ENCODE assay signal across 1 cellular context in the genomic region with DNA sequence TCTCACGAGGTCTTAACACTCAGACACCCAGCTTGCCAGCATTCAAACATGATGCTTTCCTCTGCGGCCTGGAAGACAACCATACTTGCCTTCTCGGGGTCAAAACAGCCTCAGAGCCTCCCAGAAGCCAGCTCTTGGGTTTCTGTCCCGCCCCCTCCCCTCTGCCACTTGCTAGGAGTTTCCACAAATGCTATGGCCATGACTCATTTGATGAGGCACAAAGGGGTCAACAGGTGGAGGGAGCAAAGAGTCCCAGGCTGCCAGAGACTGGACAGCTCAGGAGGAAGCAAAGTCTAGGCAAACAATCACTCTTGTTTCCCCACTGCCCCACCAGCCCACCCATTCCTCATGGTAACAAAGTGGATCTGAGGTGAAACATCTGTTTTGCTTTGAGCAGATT.
TF ChIP-seq lines count a peak whose summit lies in the region.

No MANE protein-coding gene starts in this region.

TF ChIP-seq in HepG2, 621 proteins besides CTCF, POLR2A, EP300 and RAD21 (continued from another document):
- TF ChIP-seq, protein P1, sequence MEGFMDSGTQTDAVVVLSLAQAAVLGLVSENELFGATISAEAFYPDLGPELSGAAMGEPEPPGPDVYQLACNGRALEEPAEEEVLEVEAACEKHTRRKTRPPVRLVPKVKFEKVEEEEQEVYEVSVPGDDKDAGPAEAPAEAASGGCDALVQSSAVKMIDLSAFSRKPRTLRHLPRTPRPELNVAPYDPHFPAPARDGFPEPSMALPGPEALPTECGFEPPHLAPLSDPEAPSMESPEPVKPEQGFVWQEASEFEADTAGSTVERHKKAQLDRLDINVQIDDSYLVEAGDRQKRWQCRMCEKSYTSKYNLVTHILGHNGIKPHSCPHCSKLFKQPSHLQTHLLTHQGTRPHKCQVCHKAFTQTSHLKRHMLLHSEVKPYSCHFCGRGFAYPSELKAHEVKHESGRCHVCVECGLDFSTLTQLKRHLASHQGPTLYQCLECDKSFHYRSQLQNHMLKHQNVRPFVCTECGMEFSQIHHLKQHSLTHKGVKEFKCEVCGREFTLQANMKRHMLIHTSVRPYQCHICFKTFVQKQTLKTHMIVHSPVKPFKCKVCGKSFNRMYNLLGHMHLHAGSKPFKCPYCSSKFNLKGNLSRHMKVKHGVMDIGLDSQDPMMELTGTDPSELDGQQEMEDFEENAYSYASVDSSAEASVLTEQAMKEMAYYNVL (CRISPR knock-in tag; IDR thresholded peaks at IDR 0.05; ENCODE audit: borderline replicate concordance), result no peak
- TF ChIP-seq CENPT (CRISPR knock-in tag; IDR thresholded peaks at IDR 0.05; ENCODE audit: low read depth) (no peak), TEAD3 (CRISPR knock-in tag; optimal IDR thresholded peaks at IDR 0.05; ENCODE audit: borderline replicate concordance) (peak; percentile 70)
